ENCODE assay signal across 1 cellular context in genomic region chr10:68231106-68231901, GRCh38.
TF ChIP-seq lines count a peak whose summit lies in the region.

No MANE protein-coding gene starts in this region.

TF ChIP-seq in HEK293, 187 proteins besides CTCF, POLR2A, EP300 and RAD21 (continued from another document and continues in another):
- TF ChIP-seq ZNF645 (tag by site-specific recombination; IDR thresholded peaks at IDR 0.05) (no peak), MYNN (tag by site-specific recombination; IDR thresholded peaks at IDR 0.05; ENCODE audit: borderline replicate concordance) (no peak), ZBTB17 (tag by site-specific recombination; IDR thresholded peaks at IDR 0.05) (peak; percentile 96), ZFHX2 (tag by site-specific recombination; conservative IDR thresholded peaks at IDR 0.05) (peak; percentile 76), ELK4 (IDR thresholded peaks at IDR 0.05; ENCODE audit: borderline replicate concordance, low read depth, low read length) (no peak), ZNF311 (tag by site-specific recombination; IDR thresholded peaks at IDR 0.05; ENCODE audit: borderline replicate concordance) (no peak), SP7 (tag by site-specific recombination; IDR thresholded peaks at IDR 0.05) (peak; percentile 49), HIC1 (tag by site-specific recombination; IDR thresholded peaks at IDR 0.05) (no peak), ZNF37A (tag by site-specific recombination; IDR thresholded peaks at IDR 0.05) (no peak), ZNF585B (tag by site-specific recombination; IDR thresholded peaks at IDR 0.05) (no peak), ZNF580 (tag by site-specific recombination; IDR thresholded peaks at IDR 0.05) (0 out of 2 replicates have a peak, but pooled peaks have one; percentile 25), ZNF791 (tag by site-specific recombination; IDR thresholded peaks at IDR 0.05) (no peak), ZSCAN4 (tag by site-specific recombination; IDR thresholded peaks at IDR 0.05) (no peak), KLF17 (tag by site-specific recombination; IDR thresholded peaks at IDR 0.05) (peak; percentile 45; the same call in 1 of the 2 replicates), ZNF561 (tag by site-specific recombination; IDR thresholded peaks at IDR 0.05; ENCODE audit: borderline replicate concordance) (no peak; the same call in 1 of the 2 replicates), ZNF596 (tag by site-specific recombination; IDR thresholded peaks at IDR 0.05) (no peak), ZBTB44 (tag by site-specific recombination; IDR thresholded peaks at IDR 0.05) (no peak), ZEB2 (tag by site-specific recombination; IDR thresholded peaks at IDR 0.05) (peak; percentile 73), SCRT2 (tag by site-specific recombination; IDR thresholded peaks at IDR 0.05) (no peak), ZNF155 (tag by site-specific recombination; IDR thresholded peaks at IDR 0.05) (no peak), ZBTB10 (tag by site-specific recombination; IDR thresholded peaks at IDR 0.05) (peak; percentile 47; the same call in 1 of the 2 replicates), ZNF121 (tag by site-specific recombination; IDR thresholded peaks at IDR 0.05) (peak; percentile 83), ZNF175 (tag by site-specific recombination; IDR thresholded peaks at IDR 0.05) (no peak), ZBTB48 (tag by site-specific recombination; IDR thresholded peaks at IDR 0.05) (peak; percentile 57; the same call in 1 of the 2 replicates), ZNF302 (tag by site-specific recombination; IDR thresholded peaks at IDR 0.05; ENCODE audit: low read depth) (no peak), ZNF324 (tag by site-specific recombination; IDR thresholded peaks at IDR 0.05) (no peak; the same call in 1 of the 2 replicates), ZNF558 (tag by site-specific recombination; IDR thresholded peaks at IDR 0.05) (no peak), ZNF473 (tag by site-specific recombination; IDR thresholded peaks at IDR 0.05) (no peak), EGR2 (tag by site-specific recombination; IDR thresholded peaks at IDR 0.05; ENCODE audit: low read depth) (no peak), ZNF707 (tag by site-specific recombination; IDR thresholded peaks at IDR 0.05) (no peak), ZNF654 (tag by site-specific recombination; IDR thresholded peaks at IDR 0.05; ENCODE audit: low read depth) (no peak), ZNF266 (tag by site-specific recombination; IDR thresholded peaks at IDR 0.05; ENCODE audit: low read depth) (no peak), ZNF146 (tag by site-specific recombination; IDR thresholded peaks at IDR 0.05) (no peak), ZNF19 (tag by site-specific recombination; IDR thresholded peaks at IDR 0.05; ENCODE audit: low read depth) (no peak), ZNF221 (tag by site-specific recombination; IDR thresholded peaks at IDR 0.05; ENCODE audit: borderline replicate concordance) (no peak), ZFP37 (tag by site-specific recombination; IDR thresholded peaks at IDR 0.05) (peak; percentile 92), ZNF366 (tag by site-specific recombination; conservative IDR thresholded peaks at IDR 0.05) (no peak), ZNF664 (tag by site-specific recombination; IDR thresholded peaks at IDR 0.05) (no peak), ZNF423 (tag by site-specific recombination; IDR thresholded peaks at IDR 0.05) (peak; percentile 45; the same call in 1 of the 2 replicates), ZNF292 (tag by site-specific recombination; IDR thresholded peaks at IDR 0.05; ENCODE audit: borderline replicate concordance, low read depth) (no peak), ZNF639 (tag by site-specific recombination; IDR thresholded peaks at IDR 0.05) (0 out of 2 replicates have a peak, but pooled peaks have one; percentile 34), ZNF214 (tag by site-specific recombination; IDR thresholded peaks at IDR 0.05; ENCODE audit: borderline replicate concordance) (no peak), ZNF600 (tag by site-specific recombination; IDR thresholded peaks at IDR 0.05) (peak; percentile 75; the same call in 1 of the 2 replicates), ZNF335 (tag by site-specific recombination; conservative IDR thresholded peaks at IDR 0.05) (peak; percentile 89), ZNF626 (tag by site-specific recombination; IDR thresholded peaks at IDR 0.05) (no peak), KLF9 (tag by site-specific recombination; IDR thresholded peaks at IDR 0.05; ENCODE audit: low read depth) (no peak), PATZ1 (tag by site-specific recombination; IDR thresholded peaks at IDR 0.05) (peak; percentile 79), OVOL3 (tag by site-specific recombination; IDR thresholded peaks at IDR 0.05) (no peak), ZNF529 (tag by site-specific recombination; IDR thresholded peaks at IDR 0.05; ENCODE audit: insufficient replicate concordance) (no peak), ZNF433 (tag by site-specific recombination; IDR thresholded peaks at IDR 0.05; ENCODE audit: low read depth) (no peak), ZNF624 (tag by site-specific recombination; IDR thresholded peaks at IDR 0.05) (no peak), WT1 (tag by site-specific recombination; IDR thresholded peaks at IDR 0.05) (no peak), ZNF510 (tag by site-specific recombination; IDR thresholded peaks at IDR 0.05; ENCODE audit: insufficient replicate concordance) (no peak), ZNF426 (tag by site-specific recombination; IDR thresholded peaks at IDR 0.05) (no peak), ZNF629 (tag by site-specific recombination; IDR thresholded peaks at IDR 0.05) (peak; percentile 35; the same call in 1 of the 2 replicates), GFI1B (tag by site-specific recombination; IDR thresholded peaks at IDR 0.05) (no peak), ZNF544 (tag by site-specific recombination; IDR thresholded peaks at IDR 0.05) (no peak), BCL11A (tag by site-specific recombination; IDR thresholded peaks at IDR 0.05; ENCODE audit: low read depth) (no peak), HOXD13 (CRISPR knock-in tag; IDR thresholded peaks at IDR 0.05; ENCODE audit: borderline replicate concordance) (no peak)
